Comparison of ENCODE assay signal across 8 cellular contexts in genomic region chr16:72241930-72242329, GRCh38.
A peak's percentile ranks its signal among the peaks of the same experiment; 100 is the strongest.
DNase-seq lines count a peak whose midpoint lies in the region; ATAC-seq and TF ChIP-seq lines count a peak whose summit lies in the region.

No MANE protein-coding gene starts in this region.

- DNase-seq in DMS53 treated with DMSO at 0.1 percent for 48 hours (lab: John Stamatoyannopoulos, UW; ENCODE audit: unreplicated experiment) (peak; percentile 47), OCI-M1 (lab: John Stamatoyannopoulos, UW) (peak; percentile 28), epithelial cell of esophagus (ENCODE audit: low read depth) (peak; percentile 62), neural crest cell (ENCODE audit: low read depth, low spot score) (peak; percentile 28)
- no peak for DNase-seq in activated T-cell treated with anti-CD3 and anti-CD28 coated beads, Interleukin-2, amount 50 U/mL, for 4 hours
- DNase-seq in activated T-helper 1 cell treated with anti-CD3 and anti-CD28 coated beads, Interleukin-12 subunit alpha, Interleukin-12 subunit beta, Interleukin-2, Interleukin-4 antibody, amounts not matched to agents 30 ng/mL and 10 ng/mL and 1 ng/mL, durations not matched to agents 14 hours and 24 hours and 36 hours (ENCODE audit: low spot score): no peak

- H3K4me3 Mint-ChIP-seq in neural crest cell: no peak overlapping the region
- H3K4me3 Mint-ChIP-seq in activated T-cell treated with anti-CD3 and anti-CD28 coated beads, Interleukin-2, amount 50 U/mL, for 4 hours: no peak overlapping the region
- H3K4me3 Mint-ChIP-seq in activated T-helper 1 cell treated with anti-CD3 and anti-CD28 coated beads, Interleukin-12 subunit alpha, Interleukin-12 subunit beta, Interleukin-2, Interleukin-4 antibody, amounts not matched to agents 30 ng/mL and 10 ng/mL and 1 ng/mL, durations not matched to agents 14 hours and 24 hours and 36 hours: no peak overlapping the region

- intact Hi-C loops in activated T-helper 1 cell treated with anti-CD3 and anti-CD28 coated beads, Interleukin-12 subunit alpha, Interleukin-12 subunit beta, Interleukin-2, Interleukin-4 antibody, amounts not matched to agents 30 ng/mL and 10 ng/mL and 1 ng/mL, durations not matched to agents 14 hours and 24 hours and 36 hours (cut with micrococcal nuclease): loop anchor here (10.0 kb wide), 1 partner anchor 223 kb away; no protein-coding TSS in a partner anchor

- ATAC-seq in HG02981 (IDR thresholded peaks at IDR 0.05; ENCODE audit: unreplicated experiment): peak; percentile 55
- no peak for ATAC-seq in activated T-cell treated with anti-CD3 and anti-CD28 coated beads, Interleukin-2, amount 50 U/mL, for 4 hours
- ATAC-seq in HG03039 (IDR thresholded peaks at IDR 0.05; ENCODE audit: unreplicated experiment): no peak

- no peaks in the 10 kb centered on the region for H3K4me1 Mint-ChIP-seq in neural crest cell
- peaks cover 4% of the 10 kb centered on the region for H3K4me1 Mint-ChIP-seq in activated T-cell treated with anti-CD3 and anti-CD28 coated beads, Interleukin-2, amount 50 U/mL, for 4 hours (ENCODE audit: low read depth)
- peaks cover 17% of the 10 kb centered on the region for H3K4me1 Mint-ChIP-seq in activated T-helper 1 cell treated with anti-CD3 and anti-CD28 coated beads, Interleukin-12 subunit alpha, Interleukin-12 subunit beta, Interleukin-2, Interleukin-4 antibody, amounts not matched to agents 30 ng/mL and 10 ng/mL and 1 ng/mL, durations not matched to agents 14 hours and 24 hours and 36 hours (ENCODE audit: low read depth)

- no peak overlapping the region for H3K27ac Mint-ChIP-seq in neural crest cell (ENCODE audit: unreplicated experiment)
- no peak overlapping the region for H3K27ac Mint-ChIP-seq in activated T-helper 1 cell treated with anti-CD3 and anti-CD28 coated beads, Interleukin-12 subunit alpha, Interleukin-12 subunit beta, Interleukin-2, Interleukin-4 antibody, amounts not matched to agents 30 ng/mL and 10 ng/mL and 1 ng/mL, durations not matched to agents 14 hours and 24 hours and 36 hours

- H3K36me3 Mint-ChIP-seq in neural crest cell (ENCODE audit: low read depth): peaks cover 3% of the 10 kb centered on the region
- H3K36me3 Mint-ChIP-seq in activated T-cell treated with anti-CD3 and anti-CD28 coated beads, Interleukin-2, amount 50 U/mL, for 4 hours (ENCODE audit: insufficient read depth): no peaks in the 10 kb centered on the region
- no peaks in the 10 kb centered on the region for H3K36me3 Mint-ChIP-seq in activated T-helper 1 cell treated with anti-CD3 and anti-CD28 coated beads, Interleukin-12 subunit alpha, Interleukin-12 subunit beta, Interleukin-2, Interleukin-4 antibody, amounts not matched to agents 30 ng/mL and 10 ng/mL and 1 ng/mL, durations not matched to agents 14 hours and 24 hours and 36 hours (ENCODE audit: low read depth)

- no peaks in the 10 kb centered on the region for H3K27me3 Mint-ChIP-seq in neural crest cell (ENCODE audit: low read depth)
- H3K27me3 Mint-ChIP-seq in activated T-cell treated with anti-CD3 and anti-CD28 coated beads, Interleukin-2, amount 50 U/mL, for 4 hours (ENCODE audit: low read depth): no peaks in the 10 kb centered on the region
- peaks cover 10% of the 10 kb centered on the region for H3K27me3 Mint-ChIP-seq in activated T-helper 1 cell treated with anti-CD3 and anti-CD28 coated beads, Interleukin-12 subunit alpha, Interleukin-12 subunit beta, Interleukin-2, Interleukin-4 antibody, amounts not matched to agents 30 ng/mL and 10 ng/mL and 1 ng/mL, durations not matched to agents 14 hours and 24 hours and 36 hours (ENCODE audit: insufficient read depth)

- no peak overlapping the region for H3K4me3 ChIP-seq in epithelial cell of esophagus (ENCODE audit: low read length)

- H3K9me3 Mint-ChIP-seq in neural crest cell: peaks cover 3% of the 10 kb centered on the region
- no peaks in the 10 kb centered on the region for H3K9me3 Mint-ChIP-seq in activated T-cell treated with anti-CD3 and anti-CD28 coated beads, Interleukin-2, amount 50 U/mL, for 4 hours
- H3K9me3 Mint-ChIP-seq in activated T-helper 1 cell treated with anti-CD3 and anti-CD28 coated beads, Interleukin-12 subunit alpha, Interleukin-12 subunit beta, Interleukin-2, Interleukin-4 antibody, amounts not matched to agents 30 ng/mL and 10 ng/mL and 1 ng/mL, durations not matched to agents 14 hours and 24 hours and 36 hours: no peaks in the 10 kb centered on the region

- TF ChIP-seq CTCF in epithelial cell of esophagus (IDR thresholded peaks at IDR 0.05; ENCODE audit: insufficient read depth, low read depth, low read length, missing control alignments): peak; percentile 96
- peak; percentile 80 for TF ChIP-seq CTCF in neural crest cell (conservative IDR thresholded peaks at IDR 0.05)

Comparison
In these comparisons a context has a peak if more than half of its experiments do, and no peak if none do; other contexts are left out.
1. DNase-seq: peak in DMS53 treated with DMSO at 0.1 percent for 48 hours (single experiment), OCI-M1 (single experiment), epithelial cell of esophagus (single experiment) and neural crest cell (single experiment); none in activated T-cell treated with anti-CD3 and anti-CD28 coated beads, Interleukin-2, amount 50 U/mL, for 4 hours (single experiment) and activated T-helper 1 cell treated with anti-CD3 and anti-CD28 coated beads, Interleukin-12 subunit alpha, Interleukin-12 subunit beta, Interleukin-2, Interleukin-4 antibody, amounts not matched to agents 30 ng/mL and 10 ng/mL and 1 ng/mL, durations not matched to agents 14 hours and 24 hours and 36 hours (single experiment).